26 cellular contexts compared by ENCODE assay signal in the genomic region with DNA sequence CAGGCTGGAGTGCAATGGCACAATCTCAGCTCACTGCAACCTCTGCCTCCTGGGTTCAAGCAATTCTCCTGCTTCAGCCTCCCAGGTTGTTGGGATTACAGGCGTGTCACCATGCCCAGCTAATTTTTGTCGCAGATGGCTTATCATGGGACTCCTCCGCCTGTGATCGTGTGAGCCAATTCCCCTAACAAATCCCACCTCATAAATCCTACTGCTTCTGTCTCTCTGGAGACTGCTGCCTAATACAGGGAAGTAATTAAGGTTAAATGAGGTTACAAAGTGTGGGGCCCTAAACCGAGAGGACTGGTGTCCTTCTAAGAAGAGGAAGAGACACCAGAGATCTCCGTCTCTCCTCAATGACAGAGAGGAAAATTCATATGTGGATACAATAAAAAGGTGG. TPM values are rescaled to one million over a fixed set of nuclear protein-coding genes. Genes with fewer than 3 reads are reported as not detected.
A peak's percentile ranks its signal among the peaks of the same experiment; 100 is the strongest.
DNase-seq lines count a peak whose midpoint lies in the region; ATAC-seq and TF ChIP-seq lines count a peak whose summit lies in the region.
"Had no signal": no experiment of that assay in that cellular context is flagged by ENCODE, and none has a peak within 500 bp of the region (broad histone marks: within the 10 kb centered on the region; RNA-seq: fewer than 3 reads in every experiment).

No MANE protein-coding gene starts in this region.

- H3K36me3 ChIP-seq in cardiac muscle cell = peaks cover 17% of the 10 kb centered on the region
- no peaks in the 10 kb centered on the region for H3K36me3 ChIP-seq in colonic mucosa
- H3K36me3 ChIP-seq in adrenal gland (replicated peaks in 1 of 2) = peaks cover 0 to 39% of the 10 kb centered on the region in 2 donors
- H3K36me3 ChIP-seq in ascending aorta = peaks cover 24 to 59% of the 10 kb centered on the region in 2 donors

- H3K9me3 ChIP-seq in cardiac muscle cell (ENCODE audit: low read depth) (no peaks in the 10 kb centered on the region), colonic mucosa (no peaks in the 10 kb centered on the region), adrenal gland (replicated peaks in 1 of 3) (no peaks in the 10 kb centered on the region), ascending aorta (no peaks in the 10 kb centered on the region)
- H3K9me3 ChIP-seq: right lobe of liver, upper lobe of right lung had no signal

- H3K4me1 Mint-ChIP-seq in neural crest cell = no peaks in the 10 kb centered on the region

- peak overlapping the region; percentile 22 for H3K27ac Mint-ChIP-seq in neural crest cell (ENCODE audit: unreplicated experiment)

- H3K36me3 Mint-ChIP-seq in neural crest cell (ENCODE audit: low read depth) = peaks cover 6% of the 10 kb centered on the region

- peak overlapping the region in 1 of 2 donors; percentile 4 for H3K9ac ChIP-seq in colonic mucosa (ENCODE audit: low read depth in 2 of 2, low read length in 2 of 2)
- H3K9ac ChIP-seq: KMS-11 had no signal

- no peak for DNase-seq in cardiac muscle cell (ENCODE audit: low read depth in 1 of 2, low spot score in 1 of 2)
- no peak for DNase-seq in Right ventricle myocardium superior
- no peak for DNase-seq in colonic mucosa
- DNase-seq in neural crest cell (ENCODE audit: low read depth, low spot score) = no peak
- DNase-seq in adrenal gland = no peak
- no peak for DNase-seq in NCI-H146 (lab: John Stamatoyannopoulos, UW)
- DNase-seq in ascending aorta (ENCODE audit: low spot score in 2 of 2) = no peak
- DNase-seq: activated effector memory CD4-positive, alpha-beta T cell treated with Interleukin-2 at 50 U/mL for 16 hours; activated naive CD8-positive, alpha-beta T cell treated with anti-CD3 and anti-CD28 coated beads for 36 hours; AML-193; aorta; CD4-positive, CD25-positive, alpha-beta regulatory T cell; cortex of kidney; effector memory CD8-positive, alpha-beta T cell; erythroblast; H7; MM.1S; NCI-H1417; NCI-H2029 treated with DMSO at 0.1 percent for 48 hours; NCI-H524 treated with DMSO at 0.1 percent for 48 hours; right lobe of liver; SHP77; stimulated activated CD8-positive, alpha-beta memory T cell treated with anti-CD3 and anti-CD28 coated beads, Interleukin-4, amount 100 ng/mL, for 48 hours; upper lobe of right lung had no signal

- H3K4me3 ChIP-seq in cardiac muscle cell (no peak overlapping the region), colonic mucosa (no peak overlapping the region), adrenal gland (no peak overlapping the region), ascending aorta (no peak overlapping the region)
- H3K4me3 ChIP-seq: right lobe of liver, upper lobe of right lung had no signal

- H3K27ac ChIP-seq in cardiac muscle cell = peak overlapping the region; percentile 90
- peak overlapping the region; percentile 66 for H3K27ac ChIP-seq in colonic mucosa
- H3K27ac ChIP-seq in adrenal gland = no peak overlapping the region
- no peak overlapping the region for H3K27ac ChIP-seq in ascending aorta
- H3K27ac ChIP-seq: KMS-11, right lobe of liver, upper lobe of right lung had no signal

- no peak for ATAC-seq in Right ventricle myocardium superior (ENCODE audit: poor library complexity)
- ATAC-seq in HG03439 (IDR thresholded peaks at IDR 0.05; ENCODE audit: unreplicated experiment) = no peak
- ATAC-seq: effector memory CD8-positive, alpha-beta T cell; right lobe of liver; upper lobe of right lung had no signal

- WGBS in adrenal gland, 4 donors = 91 to 94% (median 93%) methylated on average over 6 of the region's 6 CpGs

- no peaks in the 10 kb centered on the region for H3K9me3 Mint-ChIP-seq in neural crest cell
- H3K9me3 Mint-ChIP-seq: activated naive CD8-positive, alpha-beta T cell treated with anti-CD3 and anti-CD28 coated beads for 36 hours; CD4-positive, CD25-positive, alpha-beta regulatory T cell; effector memory CD8-positive, alpha-beta T cell had no signal

- H3K4me3 Mint-ChIP-seq in neural crest cell = no peak overlapping the region
- H3K4me3 Mint-ChIP-seq: activated naive CD8-positive, alpha-beta T cell treated with anti-CD3 and anti-CD28 coated beads for 36 hours; CD4-positive, CD25-positive, alpha-beta regulatory T cell; effector memory CD8-positive, alpha-beta T cell had no signal

- H3K4me1 ChIP-seq in cardiac muscle cell (ENCODE audit: low read depth) (peaks cover 20% of the 10 kb centered on the region), colonic mucosa (no peaks in the 10 kb centered on the region), adrenal gland (replicated peaks in 1 of 2) (no peaks in the 10 kb centered on the region), ascending aorta (no peaks in the 10 kb centered on the region)
- H3K4me1 ChIP-seq: right lobe of liver had no signal

- no peaks in the 10 kb centered on the region for H3K27me3 Mint-ChIP-seq in neural crest cell (ENCODE audit: low read depth)
- H3K27me3 Mint-ChIP-seq: activated naive CD8-positive, alpha-beta T cell treated with anti-CD3 and anti-CD28 coated beads for 36 hours; CD4-positive, CD25-positive, alpha-beta regulatory T cell; effector memory CD8-positive, alpha-beta T cell had no signal

- TF ChIP-seq POLR2A in adrenal gland (IDR thresholded peaks at IDR 0.05) = no peak

- intact Hi-C loops in Right ventricle myocardium superior (cut with DNase I) = loop anchor here (10.0 kb wide), 1 partner anchor 866 kb away; no protein-coding TSS in a partner anchor
- intact Hi-C loops in colonic mucosa (cut with DNase I) = no loop called here
- intact Hi-C loops in adrenal gland (cut with DNase I) = no loop called here
- intact Hi-C loops in ascending aorta (cut with DNase I) = no loop called here

- no peak for TF ChIP-seq CTCF in cardiac muscle cell (IDR thresholded peaks at IDR 0.05; ENCODE audit: low read depth, low read length)
- TF ChIP-seq CTCF in colonic mucosa (IDR thresholded peaks at IDR 0.05) = no peak
- TF ChIP-seq CTCF in neural crest cell (conservative IDR thresholded peaks at IDR 0.05) = no peak
- TF ChIP-seq CTCF in adrenal gland (IDR thresholded peaks at IDR 0.05) = no peak
- no peak for TF ChIP-seq CTCF in ascending aorta (IDR thresholded peaks at IDR 0.05)

- no peaks in the 10 kb centered on the region for H3K27me3 ChIP-seq in cardiac muscle cell
- H3K27me3 ChIP-seq in colonic mucosa = no peaks in the 10 kb centered on the region
- H3K27me3 ChIP-seq in adrenal gland = no peaks in the 10 kb centered on the region
- no peaks in the 10 kb centered on the region for H3K27me3 ChIP-seq in ascending aorta
- H3K27me3 ChIP-seq: right lobe of liver, upper lobe of right lung had no signal

RNA-seq across cellular contexts. Expression of a gene that starts 52.0 kb away (rescaled TPM):
- 113 and 120 TPM in 2 replicates for total RNA-seq in cardiac muscle cell
- polyA plus RNA-seq in cardiac muscle cell = 123 and 131 TPM in 2 replicates
- total RNA-seq in Right ventricle myocardium superior = 33.8 TPM
- 10 to 100 TPM; 52.8 to 63.2 TPM for total RNA-seq in colonic mucosa
- total RNA-seq in neural crest cell = 94.0 and 96.2 TPM in 2 replicates
- total RNA-seq in adrenal gland = 10 to 100 TPM; 68.3 to 87.2 (median 81.2) TPM
- polyA plus RNA-seq in adrenal gland = 10 to 100 TPM; 50.2 to 68.5 (median 56.2) TPM
- total RNA-seq in ascending aorta = 54.1 TPM

Comparison
In these comparisons a context has a peak if more than half of its experiments do, and no peak if none do; other contexts are left out.
1. H3K27ac ChIP-seq: peak in cardiac muscle cell (single experiment) and colonic mucosa (single experiment); none in adrenal gland (0 of 5) and ascending aorta (0 of 2).